In the genomic region with DNA sequence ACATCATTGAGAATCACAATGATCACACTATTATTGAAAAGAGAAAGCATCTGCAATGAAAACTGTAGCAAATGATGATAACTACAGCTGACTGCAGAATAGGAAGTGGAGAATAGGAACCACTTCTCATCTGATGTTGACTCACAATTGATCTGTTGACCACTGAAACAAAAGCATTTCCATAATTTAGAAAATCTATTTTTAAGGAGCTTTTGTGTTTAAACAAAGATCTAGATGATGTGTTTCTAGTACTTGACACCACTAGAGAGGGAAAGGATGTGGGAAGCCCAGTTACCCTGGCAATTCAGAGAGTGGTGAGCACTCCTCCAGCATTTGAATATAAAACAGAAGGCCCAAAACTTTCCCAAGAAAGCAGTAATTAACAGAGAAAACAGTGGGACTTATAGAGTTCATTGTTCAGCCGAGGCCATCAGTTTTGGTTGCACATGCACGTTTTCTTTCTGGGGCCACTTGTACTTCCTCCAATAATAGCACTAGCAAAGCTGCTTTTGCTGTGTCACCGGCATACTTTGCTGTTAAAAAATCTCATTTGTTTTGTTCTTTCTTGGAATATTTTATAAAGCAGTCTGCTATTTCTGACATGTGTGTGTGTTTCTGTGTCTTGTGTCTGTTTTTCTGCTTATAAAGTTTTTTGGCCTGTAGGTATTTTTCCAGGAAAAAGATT, we compare ENCODE assay signal across 7 cellular contexts.
A peak's percentile ranks its signal among the peaks of the same experiment; 100 is the strongest.
DNase-seq lines count a peak whose midpoint lies in the region; ATAC-seq and TF ChIP-seq lines count a peak whose summit lies in the region.

No MANE protein-coding gene starts in this region.

- TF ChIP-seq POLR2A in stomach (IDR thresholded peaks at IDR 0.05), result no peak

- WGBS in stomach, 5 donors, result 46 to 67% (median 59%) methylated on average over 3 of the region's 3 CpGs

- no peak for TF ChIP-seq EP300 in stomach (IDR thresholded peaks at IDR 0.05)

- H3K79me2 ChIP-seq in osteoblast (ENCODE audit: insufficient read depth, low read length), result no peaks in the 10 kb centered on the region

- H3K9me3 ChIP-seq in osteoblast (ENCODE audit: low read depth, low read length) (no peaks in the 10 kb centered on the region), stomach (peaks cover 0 to 7% (median 1%) of the 10 kb centered on the region in 4 donors)

- intact Hi-C loops in stomach (cut with DNase I; ENCODE audit: low total_unique reads), result no loop called here

- H3K27ac ChIP-seq in osteoblast (ENCODE audit: low read depth, low read length), result peak overlapping the region; percentile 46
- H3K27ac ChIP-seq in stomach, result no peak overlapping the region

- DNase-seq in NOMO-1 treated with dmso at 0.1 percent for 144 hours (lab: John Stamatoyannopoulos, UW; ENCODE audit: unreplicated experiment) (peak; percentile 6), osteoblast (ENCODE audit: insufficient read length, low spot score, missing footprints) (no peak), Ammon's horn (ENCODE audit: low spot score) (no peak), NCI-H526 (lab: John Stamatoyannopoulos, UW) (no peak), stomach (no peak)

- ATAC-seq in GM19328 (IDR thresholded peaks at IDR 0.05; ENCODE audit: unreplicated experiment), result peak; percentile 52
- ATAC-seq in HG02885 (IDR thresholded peaks at IDR 0.05; ENCODE audit: poor library complexity, unreplicated experiment), result peak; percentile 74

- no peaks in the 10 kb centered on the region for H3K27me3 ChIP-seq in osteoblast (ENCODE audit: insufficient read depth, low read length)
- no peaks in the 10 kb centered on the region for H3K27me3 ChIP-seq in stomach

- H3K4me1 ChIP-seq in osteoblast (ENCODE audit: insufficient read depth, low read length) (peaks cover 3% of the 10 kb centered on the region), stomach (peaks cover 0 to 6% (median 0%) of the 10 kb centered on the region in 4 donors)

- H4K20me1 ChIP-seq in osteoblast (ENCODE audit: insufficient read depth, low read length), result no peaks in the 10 kb centered on the region

- H2AFZ ChIP-seq in osteoblast (ENCODE audit: low read length), result peak overlapping the region; percentile 82

- H3K4me3 ChIP-seq in osteoblast (ENCODE audit: insufficient read depth, low read length), result no peak overlapping the region
- no peak overlapping the region for H3K4me3 ChIP-seq in stomach

- no peak overlapping the region for H3K4me2 ChIP-seq in osteoblast (ENCODE audit: insufficient read depth, low read length)

- H3K36me3 ChIP-seq in osteoblast (ENCODE audit: insufficient read depth, low read length) (no peaks in the 10 kb centered on the region), stomach (no peaks in the 10 kb centered on the region)

- TF ChIP-seq CTCF in osteoblast (IDR thresholded peaks at IDR 0.05; ENCODE audit: extremely low read depth, low read depth, low read length) (no peak), stomach (IDR thresholded peaks at IDR 0.05) (no peak)
